In genomic region chr11:75233688-75234295, GRCh38 we compare ENCODE assay signal across 10 cellular contexts.
DNase-seq lines count a peak whose midpoint lies in the region; ATAC-seq lines count a peak whose summit lies in the region.
"Had no signal": no experiment of that assay in that cellular context is flagged by ENCODE, and none has a peak within 500 bp of the region (broad histone marks: within the 10 kb centered on the region; RNA-seq: fewer than 3 reads in every experiment).

No MANE protein-coding gene starts in this region.

- ATAC-seq in GM21737 (IDR thresholded peaks at IDR 0.05; ENCODE audit: unreplicated experiment), result no peak
- ATAC-seq: activated T-cell treated with anti-CD3 and anti-CD28 coated beads, Interleukin-2, amount 50 U/mL, for 72 hours had no signal

- peak; percentile 59 for DNase-seq in CD1c-positive myeloid dendritic cell (ENCODE audit: extremely low spot score)
- DNase-seq in HuH-7 (ENCODE audit: low spot score), result peak; percentile 44
- DNase-seq in activated CD4-positive, alpha-beta T cell treated with anti-CD3 and anti-CD28 coated beads, Interleukin-2, amount 50 U/mL, for 1 hour, result peak; percentile 9
- DNase-seq in islet precursor cell, result peak; percentile 82
- DNase-seq in GM19240 (ENCODE audit: insufficient read length, low spot score), result no peak
- DNase-seq in SW 1271 (lab: John Stamatoyannopoulos, UW), result no peak
- no peak for DNase-seq in superior temporal gyrus (ENCODE audit: extremely low spot score)
- DNase-seq: lower lobe of right lung had no signal

Comparison
In these comparisons a context has a peak if more than half of its experiments do, and no peak if none do; other contexts are left out.
1. DNase-seq: peak in CD1c-positive myeloid dendritic cell (single experiment), HuH-7 (single experiment), activated CD4-positive, alpha-beta T cell treated with anti-CD3 and anti-CD28 coated beads, Interleukin-2, amount 50 U/mL, for 1 hour (single experiment) and islet precursor cell (single experiment); none in GM19240 (single experiment), SW 1271 (0 of 2) and superior temporal gyrus (single experiment).